1 cellular context compared by ENCODE assay signal in genomic region chr3:117510396-117510795, GRCh38.
TF ChIP-seq lines count a peak whose summit lies in the region.

No MANE protein-coding gene starts in this region.

TF ChIP-seq in SK-N-SH treated with all-trans-retinoic acid at 6 μM for 48 hours, 23 proteins besides CTCF, POLR2A, EP300 and RAD21 (continued from another document):
- TF ChIP-seq CSRNP3 (CRISPR knock-in tag; IDR thresholded peaks at IDR 0.05): no peak
- TF ChIP-seq ZNF565 (CRISPR knock-in tag; conservative IDR thresholded peaks at IDR 0.05; ENCODE audit: low read depth): no peak
- TF ChIP-seq BACH2 (CRISPR knock-in tag; IDR thresholded peaks at IDR 0.05; ENCODE audit: borderline replicate concordance): no peak
- TF ChIP-seq CREB5 (CRISPR knock-in tag; IDR thresholded peaks at IDR 0.05; ENCODE audit: low read depth): no peak
- TF ChIP-seq PATZ1 (CRISPR knock-in tag; IDR thresholded peaks at IDR 0.05; ENCODE audit: borderline replicate concordance): no peak
